In genomic region chrX:87338510-87338909, GRCh38 we compare ENCODE assay signal across 8 cellular contexts.
DNase-seq lines count a peak whose midpoint lies in the region; ATAC-seq and TF ChIP-seq lines count a peak whose summit lies in the region.

No MANE protein-coding gene starts in this region.

- in situ Hi-C loops in brain microvascular endothelial cell (cut with HindIII; ENCODE audit: low pct_ligation_motif_present, low sequenced_read_pairs): no loop called here

- CTCF ChIA-PET in SK-N-SH (lab: Yijun Ruan, JAX): interaction anchor here (1.0 to 1.6 kb wide), 3 partner anchors 10 to 14 kb away, joined by 3 to 5 read pairs (median 4); no protein-coding TSS in a partner anchor
- CTCF ChIA-PET in activated CD8-positive, alpha-beta memory T cell treated with anti-CD3 and anti-CD28 coated beads, Interleukin-2, amount 10 ng/mL, durations not matched to agents 7 days and 5 days (lab: Charles Lee): no interaction called here

- TF ChIP-seq EP300 in SK-N-SH (IDR thresholded peaks at IDR 0.05; ENCODE audit: borderline replicate concordance in 1 of 2, low read depth in 1 of 2, low read length in 1 of 2): no peak

- H3K9ac ChIP-seq in SK-N-SH: no peak overlapping the region

- no peaks in the 10 kb centered on the region for H3F3A ChIP-seq in SK-N-SH (replicated peaks; ENCODE audit: insufficient read depth)

- no peaks in the 10 kb centered on the region for H3K36me3 Mint-ChIP-seq in activated CD8-positive, alpha-beta memory T cell treated with anti-CD3 and anti-CD28 coated beads, Interleukin-2, amount 10 ng/mL, durations not matched to agents 7 days and 5 days

- no peaks in the 10 kb centered on the region for H3K4me1 Mint-ChIP-seq in activated CD8-positive, alpha-beta memory T cell treated with anti-CD3 and anti-CD28 coated beads, Interleukin-2, amount 10 ng/mL, durations not matched to agents 7 days and 5 days

- H3K79me2 ChIP-seq in SK-N-SH (ENCODE audit: insufficient read depth): no peaks in the 10 kb centered on the region

- H3K4me3 ChIP-seq in SK-N-SH (ENCODE audit: low read depth in 2 of 2, low read length in 1 of 2): no peak overlapping the region
- H3K4me3 ChIP-seq in brain microvascular endothelial cell (ENCODE audit: low read depth, low read length): no peak overlapping the region

- POLR2A ChIA-PET in SK-N-SH (lab: Yijun Ruan, JAX): no interaction called here

- H3K4me3 Mint-ChIP-seq in activated CD8-positive, alpha-beta memory T cell treated with anti-CD3 and anti-CD28 coated beads, Interleukin-2, amount 10 ng/mL, durations not matched to agents 7 days and 5 days: no peak overlapping the region

- H3K4me2 ChIP-seq in SK-N-SH: no peak overlapping the region

- H2AFZ ChIP-seq in SK-N-SH (ENCODE audit: low read depth): no peak overlapping the region

- no peaks in the 10 kb centered on the region for H3K4me1 ChIP-seq in SK-N-SH (ENCODE audit: control insufficient read depth in 1 of 2, insufficient read depth in 2 of 2, low read depth in 1 of 2, low read length in 1 of 2)

- DNase-seq in SK-N-SH (no peak), left lobe of liver (ENCODE audit: low spot score) (no peak), brain microvascular endothelial cell (no peak), activated T-cell treated with anti-CD3 and anti-CD28 coated beads for 4 hours (no peak)
- DNase-seq in stimulated activated CD4-positive, alpha-beta T cell treated with anti-CD3 and anti-CD28 coated beads, Interleukin-4, amount 100 ng/mL, for 24 hours: no peak
- DNase-seq in activated CD8-positive, alpha-beta memory T cell treated with anti-CD3 and anti-CD28 coated beads, Interleukin-2, amount 10 ng/mL, durations not matched to agents 7 days and 5 days: no peak

- no peak overlapping the region for H3K27ac ChIP-seq in SK-N-SH (ENCODE audit: low read depth in 2 of 2, low read length in 1 of 2)
- H3K27ac ChIP-seq in brain microvascular endothelial cell: no peak overlapping the region

- H3K9me2 ChIP-seq in SK-N-SH: no peaks in the 10 kb centered on the region

- H3K9me3 ChIP-seq in SK-N-SH: no peaks in the 10 kb centered on the region

- no peak overlapping the region for H3K27ac Mint-ChIP-seq in activated CD8-positive, alpha-beta memory T cell treated with anti-CD3 and anti-CD28 coated beads, Interleukin-2, amount 10 ng/mL, durations not matched to agents 7 days and 5 days

- H3K36me3 ChIP-seq in SK-N-SH (replicated peaks in 1 of 2; ENCODE audit: control insufficient read depth in 1 of 2, insufficient read depth in 2 of 2, low read length in 1 of 2) (no peaks in the 10 kb centered on the region), brain microvascular endothelial cell (replicated peaks) (no peaks in the 10 kb centered on the region)

- no peaks in the 10 kb centered on the region for H3K9me3 Mint-ChIP-seq in activated CD8-positive, alpha-beta memory T cell treated with anti-CD3 and anti-CD28 coated beads, Interleukin-2, amount 10 ng/mL, durations not matched to agents 7 days and 5 days (ENCODE audit: low read depth)

- TF ChIP-seq CTCF in GM12873 (IDR thresholded peaks at IDR 0.05; ENCODE audit: insufficient read depth, low read depth, low read length, missing control alignments) (peak; percentile 11), SK-N-SH (IDR thresholded peaks at IDR 0.05) (peak; percentile 56), brain microvascular endothelial cell (IDR thresholded peaks at IDR 0.05; ENCODE audit: low read depth, low read length, missing control alignments) (no peak)

- H4K20me1 ChIP-seq in SK-N-SH (ENCODE audit: insufficient read depth): no peaks in the 10 kb centered on the region

- H3K27me3 ChIP-seq in SK-N-SH (ENCODE audit: insufficient read depth) (no peaks in the 10 kb centered on the region), brain microvascular endothelial cell (replicated peaks) (no peaks in the 10 kb centered on the region)

- H3K27me3 Mint-ChIP-seq in activated CD8-positive, alpha-beta memory T cell treated with anti-CD3 and anti-CD28 coated beads, Interleukin-2, amount 10 ng/mL, durations not matched to agents 7 days and 5 days: no peaks in the 10 kb centered on the region

- TF ChIP-seq RAD21 in SK-N-SH (IDR thresholded peaks at IDR 0.05; ENCODE audit: low read length): peak; percentile 28; the same call in 1 of the 2 replicates

- ATAC-seq in HG03558 (IDR thresholded peaks at IDR 0.05; ENCODE audit: extremely low read depth, unreplicated experiment): peak; percentile 56
- peak; percentile 43 for ATAC-seq in left lobe of liver
- ATAC-seq in activated CD8-positive, alpha-beta memory T cell treated with anti-CD3 and anti-CD28 coated beads, Interleukin-2, amount 10 ng/mL, durations not matched to agents 7 days and 5 days: no peak

TF ChIP-seq in SK-N-SH, 30 proteins besides CTCF, POLR2A, EP300 and RAD21:
- TF ChIP-seq, protein P1, sequence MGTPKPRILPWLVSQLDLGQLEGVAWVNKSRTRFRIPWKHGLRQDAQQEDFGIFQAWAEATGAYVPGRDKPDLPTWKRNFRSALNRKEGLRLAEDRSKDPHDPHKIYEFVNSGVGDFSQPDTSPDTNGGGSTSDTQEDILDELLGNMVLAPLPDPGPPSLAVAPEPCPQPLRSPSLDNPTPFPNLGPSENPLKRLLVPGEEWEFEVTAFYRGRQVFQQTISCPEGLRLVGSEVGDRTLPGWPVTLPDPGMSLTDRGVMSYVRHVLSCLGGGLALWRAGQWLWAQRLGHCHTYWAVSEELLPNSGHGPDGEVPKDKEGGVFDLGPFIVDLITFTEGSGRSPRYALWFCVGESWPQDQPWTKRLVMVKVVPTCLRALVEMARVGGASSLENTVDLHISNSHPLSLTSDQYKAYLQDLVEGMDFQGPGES (IDR thresholded peaks at IDR 0.05; ENCODE audit: low read depth, low read length): no peak
- TF ChIP-seq, protein P2, sequence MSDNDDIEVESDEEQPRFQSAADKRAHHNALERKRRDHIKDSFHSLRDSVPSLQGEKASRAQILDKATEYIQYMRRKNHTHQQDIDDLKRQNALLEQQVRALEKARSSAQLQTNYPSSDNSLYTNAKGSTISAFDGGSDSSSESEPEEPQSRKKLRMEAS (IDR thresholded peaks at IDR 0.05; ENCODE audit: low read depth): no peak
